1 cellular context compared by ENCODE assay signal in the genomic region with DNA sequence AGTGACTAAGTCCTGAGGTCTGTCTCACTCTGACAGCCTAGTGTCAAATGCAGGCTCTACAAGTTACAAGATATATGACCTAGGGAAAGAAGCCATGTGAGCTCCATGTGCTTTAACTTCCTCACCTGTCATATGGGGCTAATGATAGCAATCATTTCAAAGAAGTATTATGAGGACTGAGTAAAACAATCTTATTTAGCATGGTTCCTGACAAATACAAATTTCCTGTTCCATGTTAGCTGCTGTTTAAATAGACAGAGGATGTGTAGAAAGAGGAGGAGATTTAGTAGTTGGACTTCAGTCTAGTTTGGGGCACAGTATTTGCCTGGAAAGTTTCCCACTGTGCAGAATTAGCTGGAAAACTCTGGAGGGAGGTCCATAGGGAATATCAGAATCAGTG.
TF ChIP-seq lines count a peak whose summit lies in the region.

No MANE protein-coding gene starts in this region.

TF ChIP-seq in HepG2, 621 proteins besides CTCF, POLR2A, EP300 and RAD21 (continued from another document and continues in another):
- TF ChIP-seq, protein P1, sequence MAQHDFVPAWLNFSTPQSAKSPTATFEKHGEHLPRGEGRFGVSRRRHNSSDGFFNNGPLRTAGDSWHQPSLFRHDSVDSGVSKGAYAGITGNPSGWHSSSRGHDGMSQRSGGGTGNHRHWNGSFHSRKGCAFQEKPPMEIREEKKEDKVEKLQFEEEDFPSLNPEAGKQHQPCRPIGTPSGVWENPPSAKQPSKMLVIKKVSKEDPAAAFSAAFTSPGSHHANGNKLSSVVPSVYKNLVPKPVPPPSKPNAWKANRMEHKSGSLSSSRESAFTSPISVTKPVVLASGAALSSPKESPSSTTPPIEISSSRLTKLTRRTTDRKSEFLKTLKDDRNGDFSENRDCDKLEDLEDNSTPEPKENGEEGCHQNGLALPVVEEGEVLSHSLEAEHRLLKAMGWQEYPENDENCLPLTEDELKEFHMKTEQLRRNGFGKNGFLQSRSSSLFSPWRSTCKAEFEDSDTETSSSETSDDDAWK (CRISPR knock-in tag; IDR thresholded peaks at IDR 0.05) = no peak
- TF ChIP-seq TRIM24 (CRISPR knock-in tag; IDR thresholded peaks at IDR 0.05) (no peak), LCORL (IDR thresholded peaks at IDR 0.05) (no peak), LCORL (CRISPR knock-in tag; IDR thresholded peaks at IDR 0.05) (peak; percentile 51; the same call in 1 of the 2 replicates), GFI1 (CRISPR knock-in tag; IDR thresholded peaks at IDR 0.05; ENCODE audit: borderline replicate concordance) (peak; percentile 82), RORA (CRISPR knock-in tag; IDR thresholded peaks at IDR 0.05) (no peak), KDM6A (CRISPR knock-in tag; IDR thresholded peaks at IDR 0.05; ENCODE audit: low read depth) (peak; percentile 71), TAF1 (CRISPR knock-in tag; IDR thresholded peaks at IDR 0.05) (no peak), ZNF761 (CRISPR knock-in tag; conservative IDR thresholded peaks at IDR 0.05) (no peak), ZNF225 (CRISPR knock-in tag; IDR thresholded peaks at IDR 0.05) (no peak), IKZF1 (IDR thresholded peaks at IDR 0.05) (no peak), RBM22 (optimal IDR thresholded peaks at IDR 0.05; ENCODE audit: low read length) (no peak), ZNF550 (CRISPR knock-in tag; IDR thresholded peaks at IDR 0.05; ENCODE audit: borderline replicate concordance) (no peak), MED1 (CRISPR knock-in tag; IDR thresholded peaks at IDR 0.05) (peak; percentile 93), YY1 (IDR thresholded peaks at IDR 0.05; ENCODE audit: insufficient read depth, insufficient replicate concordance, low read depth, low read length) (no peak), CBX5 (CRISPR knock-in tag; IDR thresholded peaks at IDR 0.05; ENCODE audit: borderline replicate concordance) (no peak), ZFAT (CRISPR knock-in tag; conservative IDR thresholded peaks at IDR 0.05) (no peak), KLF15 (CRISPR knock-in tag; IDR thresholded peaks at IDR 0.05; ENCODE audit: borderline replicate concordance) (no peak), SRSF1 (optimal IDR thresholded peaks at IDR 0.05; ENCODE audit: low read depth, low read length) (no peak), NCOA1 (CRISPR knock-in tag; IDR thresholded peaks at IDR 0.05) (no peak), ZNF530 (CRISPR knock-in tag; IDR thresholded peaks at IDR 0.05; ENCODE audit: low read depth) (no peak), ZNF746 (CRISPR knock-in tag; IDR thresholded peaks at IDR 0.05) (no peak), PHB2 (IDR thresholded peaks at IDR 0.05; ENCODE audit: partially characterized antibody) (no peak), KLF6 (CRISPR knock-in tag; IDR thresholded peaks at IDR 0.05) (peak; percentile 65; the same call in 1 of the 2 replicates), DMAP1 (CRISPR knock-in tag; IDR thresholded peaks at IDR 0.05) (peak; percentile 43; the same call in 1 of the 2 replicates), ATF1 (CRISPR knock-in tag; IDR thresholded peaks at IDR 0.05) (no peak), ZNF883 (CRISPR knock-in tag; IDR thresholded peaks at IDR 0.05; ENCODE audit: not compliant biosample characterization) (no peak), ZNF382 (CRISPR knock-in tag; IDR thresholded peaks at IDR 0.05; ENCODE audit: borderline replicate concordance) (no peak), MTA3 (CRISPR knock-in tag; IDR thresholded peaks at IDR 0.05) (no peak), ELF1 (CRISPR knock-in tag; IDR thresholded peaks at IDR 0.05) (no peak), HOXA5 (CRISPR knock-in tag; IDR thresholded peaks at IDR 0.05) (peak; percentile 61; the same call in 1 of the 2 replicates), SIX1 (CRISPR knock-in tag; IDR thresholded peaks at IDR 0.05; ENCODE audit: borderline replicate concordance) (peak; percentile 83; the same call in 1 of the 2 replicates), MIXL1 (CRISPR knock-in tag; IDR thresholded peaks at IDR 0.05) (peak; percentile 90), ZNF570 (CRISPR knock-in tag; IDR thresholded peaks at IDR 0.05; ENCODE audit: borderline replicate concordance) (no peak), SP4 (CRISPR knock-in tag; IDR thresholded peaks at IDR 0.05) (no peak), MTF1 (CRISPR knock-in tag; IDR thresholded peaks at IDR 0.05) (peak; percentile 69; the same call in 1 of the 2 replicates), ZNF136 (CRISPR knock-in tag; IDR thresholded peaks at IDR 0.05; ENCODE audit: low read depth) (no peak), TP53 (CRISPR knock-in tag; conservative IDR thresholded peaks at IDR 0.05) (0 out of 2 replicates have a peak, but pooled peaks have one; percentile 69), FOXK2 (IDR thresholded peaks at IDR 0.05) (no peak), ZNF484 (CRISPR knock-in tag; IDR thresholded peaks at IDR 0.05; ENCODE audit: borderline replicate concordance, low read depth) (no peak), IRX3 (CRISPR knock-in tag; IDR thresholded peaks at IDR 0.05; ENCODE audit: borderline replicate concordance, low read depth) (no peak), TMF1 (CRISPR knock-in tag; IDR thresholded peaks at IDR 0.05; ENCODE audit: low read depth) (no peak), PAWR (CRISPR knock-in tag; IDR thresholded peaks at IDR 0.05; ENCODE audit: borderline replicate concordance) (no peak), SAP130 (CRISPR knock-in tag; IDR thresholded peaks at IDR 0.05; ENCODE audit: low read depth) (peak; percentile 84), MAZ (IDR thresholded peaks at IDR 0.05; ENCODE audit: borderline replicate concordance, low read depth, low read length) (no peak), MAZ (CRISPR knock-in tag; IDR thresholded peaks at IDR 0.05; ENCODE audit: low read depth) (no peak), ZNF547 (CRISPR knock-in tag; IDR thresholded peaks at IDR 0.05) (no peak), ZNF30 (CRISPR knock-in tag; IDR thresholded peaks at IDR 0.05) (no peak)
- TF ChIP-seq, protein P2, sequence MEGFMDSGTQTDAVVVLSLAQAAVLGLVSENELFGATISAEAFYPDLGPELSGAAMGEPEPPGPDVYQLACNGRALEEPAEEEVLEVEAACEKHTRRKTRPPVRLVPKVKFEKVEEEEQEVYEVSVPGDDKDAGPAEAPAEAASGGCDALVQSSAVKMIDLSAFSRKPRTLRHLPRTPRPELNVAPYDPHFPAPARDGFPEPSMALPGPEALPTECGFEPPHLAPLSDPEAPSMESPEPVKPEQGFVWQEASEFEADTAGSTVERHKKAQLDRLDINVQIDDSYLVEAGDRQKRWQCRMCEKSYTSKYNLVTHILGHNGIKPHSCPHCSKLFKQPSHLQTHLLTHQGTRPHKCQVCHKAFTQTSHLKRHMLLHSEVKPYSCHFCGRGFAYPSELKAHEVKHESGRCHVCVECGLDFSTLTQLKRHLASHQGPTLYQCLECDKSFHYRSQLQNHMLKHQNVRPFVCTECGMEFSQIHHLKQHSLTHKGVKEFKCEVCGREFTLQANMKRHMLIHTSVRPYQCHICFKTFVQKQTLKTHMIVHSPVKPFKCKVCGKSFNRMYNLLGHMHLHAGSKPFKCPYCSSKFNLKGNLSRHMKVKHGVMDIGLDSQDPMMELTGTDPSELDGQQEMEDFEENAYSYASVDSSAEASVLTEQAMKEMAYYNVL (CRISPR knock-in tag; IDR thresholded peaks at IDR 0.05; ENCODE audit: borderline replicate concordance) = peak; percentile 90
- TF ChIP-seq, protein P3, sequence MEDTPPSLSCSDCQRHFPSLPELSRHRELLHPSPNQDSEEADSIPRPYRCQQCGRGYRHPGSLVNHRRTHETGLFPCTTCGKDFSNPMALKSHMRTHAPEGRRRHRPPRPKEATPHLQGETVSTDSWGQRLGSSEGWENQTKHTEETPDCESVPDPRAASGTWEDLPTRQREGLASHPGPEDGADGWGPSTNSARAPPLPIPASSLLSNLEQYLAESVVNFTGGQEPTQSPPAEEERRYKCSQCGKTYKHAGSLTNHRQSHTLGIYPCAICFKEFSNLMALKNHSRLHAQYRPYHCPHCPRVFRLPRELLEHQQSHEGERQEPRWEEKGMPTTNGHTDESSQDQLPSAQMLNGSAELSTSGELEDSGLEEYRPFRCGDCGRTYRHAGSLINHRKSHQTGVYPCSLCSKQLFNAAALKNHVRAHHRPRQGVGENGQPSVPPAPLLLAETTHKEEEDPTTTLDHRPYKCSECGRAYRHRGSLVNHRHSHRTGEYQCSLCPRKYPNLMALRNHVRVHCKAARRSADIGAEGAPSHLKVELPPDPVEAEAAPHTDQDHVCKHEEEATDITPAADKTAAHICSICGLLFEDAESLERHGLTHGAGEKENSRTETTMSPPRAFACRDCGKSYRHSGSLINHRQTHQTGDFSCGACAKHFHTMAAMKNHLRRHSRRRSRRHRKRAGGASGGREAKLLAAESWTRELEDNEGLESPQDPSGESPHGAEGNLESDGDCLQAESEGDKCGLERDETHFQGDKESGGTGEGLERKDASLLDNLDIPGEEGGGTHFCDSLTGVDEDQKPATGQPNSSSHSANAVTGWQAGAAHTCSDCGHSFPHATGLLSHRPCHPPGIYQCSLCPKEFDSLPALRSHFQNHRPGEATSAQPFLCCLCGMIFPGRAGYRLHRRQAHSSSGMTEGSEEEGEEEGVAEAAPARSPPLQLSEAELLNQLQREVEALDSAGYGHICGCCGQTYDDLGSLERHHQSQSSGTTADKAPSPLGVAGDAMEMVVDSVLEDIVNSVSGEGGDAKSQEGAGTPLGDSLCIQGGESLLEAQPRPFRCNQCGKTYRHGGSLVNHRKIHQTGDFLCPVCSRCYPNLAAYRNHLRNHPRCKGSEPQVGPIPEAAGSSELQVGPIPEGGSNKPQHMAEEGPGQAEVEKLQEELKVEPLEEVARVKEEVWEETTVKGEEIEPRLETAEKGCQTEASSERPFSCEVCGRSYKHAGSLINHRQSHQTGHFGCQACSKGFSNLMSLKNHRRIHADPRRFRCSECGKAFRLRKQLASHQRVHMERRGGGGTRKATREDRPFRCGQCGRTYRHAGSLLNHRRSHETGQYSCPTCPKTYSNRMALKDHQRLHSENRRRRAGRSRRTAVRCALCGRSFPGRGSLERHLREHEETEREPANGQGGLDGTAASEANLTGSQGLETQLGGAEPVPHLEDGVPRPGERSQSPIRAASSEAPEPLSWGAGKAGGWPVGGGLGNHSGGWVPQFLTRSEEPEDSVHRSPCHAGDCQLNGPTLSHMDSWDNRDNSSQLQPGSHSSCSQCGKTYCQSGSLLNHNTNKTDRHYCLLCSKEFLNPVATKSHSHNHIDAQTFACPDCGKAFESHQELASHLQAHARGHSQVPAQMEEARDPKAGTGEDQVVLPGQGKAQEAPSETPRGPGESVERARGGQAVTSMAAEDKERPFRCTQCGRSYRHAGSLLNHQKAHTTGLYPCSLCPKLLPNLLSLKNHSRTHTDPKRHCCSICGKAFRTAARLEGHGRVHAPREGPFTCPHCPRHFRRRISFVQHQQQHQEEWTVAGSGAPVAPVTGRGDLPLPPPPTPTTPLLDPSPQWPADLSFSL (CRISPR knock-in tag; IDR thresholded peaks at IDR 0.05) = no peak
- TF ChIP-seq, protein P4, sequence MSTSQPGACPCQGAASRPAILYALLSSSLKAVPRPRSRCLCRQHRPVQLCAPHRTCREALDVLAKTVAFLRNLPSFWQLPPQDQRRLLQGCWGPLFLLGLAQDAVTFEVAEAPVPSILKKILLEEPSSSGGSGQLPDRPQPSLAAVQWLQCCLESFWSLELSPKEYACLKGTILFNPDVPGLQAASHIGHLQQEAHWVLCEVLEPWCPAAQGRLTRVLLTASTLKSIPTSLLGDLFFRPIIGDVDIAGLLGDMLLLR (CRISPR knock-in tag; IDR thresholded peaks at IDR 0.05) = no peak
- TF ChIP-seq, protein P5, sequence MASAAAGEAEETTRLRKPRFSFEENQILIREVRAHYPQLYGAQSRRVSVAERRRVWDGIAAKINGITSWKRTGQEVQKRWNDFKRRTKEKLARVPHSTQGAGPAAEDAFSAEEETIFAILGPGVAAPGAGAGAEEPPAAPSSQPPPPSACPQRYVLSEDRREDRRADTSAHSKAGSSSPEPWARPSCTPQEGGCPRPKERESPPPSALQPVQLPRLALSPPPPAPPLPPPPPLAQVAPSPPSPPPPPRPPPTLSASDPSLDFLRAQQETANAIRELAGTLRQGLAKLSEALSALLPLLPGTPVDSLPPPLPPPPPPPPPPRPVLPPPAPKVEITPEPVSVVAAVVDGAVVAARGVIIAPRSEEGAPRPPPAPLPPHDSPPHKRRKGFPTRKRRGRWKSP (CRISPR knock-in tag; IDR thresholded peaks at IDR 0.05) = no peak; the same call in 1 of the 2 replicates
- TF ChIP-seq, protein P6, sequence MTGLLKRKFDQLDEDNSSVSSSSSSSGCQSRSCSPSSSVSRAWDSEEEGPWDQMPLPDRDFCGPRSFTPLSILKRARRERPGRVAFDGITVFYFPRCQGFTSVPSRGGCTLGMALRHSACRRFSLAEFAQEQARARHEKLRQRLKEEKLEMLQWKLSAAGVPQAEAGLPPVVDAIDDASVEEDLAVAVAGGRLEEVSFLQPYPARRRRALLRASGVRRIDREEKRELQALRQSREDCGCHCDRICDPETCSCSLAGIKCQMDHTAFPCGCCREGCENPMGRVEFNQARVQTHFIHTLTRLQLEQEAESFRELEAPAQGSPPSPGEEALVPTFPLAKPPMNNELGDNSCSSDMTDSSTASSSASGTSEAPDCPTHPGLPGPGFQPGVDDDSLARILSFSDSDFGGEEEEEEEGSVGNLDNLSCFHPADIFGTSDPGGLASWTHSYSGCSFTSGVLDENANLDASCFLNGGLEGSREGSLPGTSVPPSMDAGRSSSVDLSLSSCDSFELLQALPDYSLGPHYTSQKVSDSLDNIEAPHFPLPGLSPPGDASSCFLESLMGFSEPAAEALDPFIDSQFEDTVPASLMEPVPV (CRISPR knock-in tag; IDR thresholded peaks at IDR 0.05) = no peak
- TF ChIP-seq, protein P7, sequence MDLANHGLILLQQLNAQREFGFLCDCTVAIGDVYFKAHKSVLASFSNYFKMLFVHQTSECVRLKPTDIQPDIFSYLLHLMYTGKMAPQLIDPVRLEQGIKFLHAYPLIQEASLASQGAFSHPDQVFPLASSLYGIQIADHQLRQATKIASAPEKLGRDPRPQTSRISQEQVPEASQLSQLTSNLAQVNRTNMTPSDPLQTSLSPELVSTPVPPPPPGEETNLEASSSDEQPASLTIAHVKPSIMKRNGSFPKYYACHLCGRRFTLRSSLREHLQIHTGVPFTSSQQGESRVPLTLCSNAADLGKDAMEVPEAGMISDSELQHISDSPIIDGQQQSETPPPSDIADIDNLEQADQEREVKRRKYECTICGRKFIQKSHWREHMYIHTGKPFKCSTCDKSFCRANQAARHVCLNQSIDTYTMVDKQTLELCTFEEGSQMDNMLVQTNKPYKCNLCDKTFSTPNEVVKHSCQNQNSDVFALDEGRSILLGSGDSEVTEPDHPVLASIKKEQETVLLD (CRISPR knock-in tag; IDR thresholded peaks at IDR 0.05; ENCODE audit: low read depth) = 0 out of 2 replicates have a peak, but pooled peaks have one; percentile 40
- TF ChIP-seq, protein P8, sequence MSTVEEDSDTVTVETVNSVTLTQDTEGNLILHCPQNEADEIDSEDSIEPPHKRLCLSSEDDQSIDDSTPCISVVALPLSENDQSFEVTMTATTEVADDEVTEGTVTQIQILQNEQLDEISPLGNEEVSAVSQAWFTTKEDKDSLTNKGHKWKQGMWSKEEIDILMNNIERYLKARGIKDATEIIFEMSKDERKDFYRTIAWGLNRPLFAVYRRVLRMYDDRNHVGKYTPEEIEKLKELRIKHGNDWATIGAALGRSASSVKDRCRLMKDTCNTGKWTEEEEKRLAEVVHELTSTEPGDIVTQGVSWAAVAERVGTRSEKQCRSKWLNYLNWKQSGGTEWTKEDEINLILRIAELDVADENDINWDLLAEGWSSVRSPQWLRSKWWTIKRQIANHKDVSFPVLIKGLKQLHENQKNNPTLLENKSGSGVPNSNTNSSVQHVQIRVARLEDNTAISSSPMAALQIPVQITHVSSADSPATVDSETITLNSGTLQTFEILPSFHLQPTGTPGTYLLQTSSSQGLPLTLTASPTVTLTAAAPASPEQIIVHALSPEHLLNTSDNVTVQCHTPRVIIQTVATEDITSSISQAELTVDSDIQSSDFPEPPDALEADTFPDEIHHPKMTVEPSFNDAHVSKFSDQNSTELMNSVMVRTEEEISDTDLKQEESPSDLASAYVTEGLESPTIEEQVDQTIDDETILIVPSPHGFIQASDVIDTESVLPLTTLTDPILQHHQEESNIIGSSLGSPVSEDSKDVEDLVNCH (CRISPR knock-in tag; IDR thresholded peaks at IDR 0.05) = no peak
